18 cellular contexts compared by ENCODE assay signal in the genomic region with DNA sequence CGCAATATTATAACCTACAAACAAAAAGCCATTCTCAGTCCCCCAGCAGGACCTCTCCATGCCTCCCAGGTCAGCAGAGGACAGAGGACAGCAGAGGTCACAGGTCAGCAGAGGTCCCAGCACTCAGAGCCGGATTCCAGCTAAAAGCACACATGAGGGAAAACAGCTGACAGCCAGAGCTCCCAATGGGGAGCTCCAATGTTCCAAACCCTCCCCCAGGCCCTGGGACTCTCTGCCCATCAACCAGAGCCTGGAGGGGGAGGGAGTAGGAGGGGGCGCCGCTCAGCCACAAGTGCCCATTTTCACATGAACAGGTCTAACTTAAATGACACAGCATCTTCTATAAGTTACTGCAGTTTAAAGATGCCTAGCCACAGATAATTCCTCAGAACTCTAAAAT.
DNase-seq lines count a peak whose midpoint lies in the region; ATAC-seq, FAIRE-seq and TF ChIP-seq lines count a peak whose summit lies in the region.
"Had no signal": no experiment of that assay in that cellular context is flagged by ENCODE, and none has a peak within 500 bp of the region (broad histone marks: within the 10 kb centered on the region; RNA-seq: fewer than 3 reads in every experiment).

No MANE protein-coding gene starts in this region.

- H3K27ac ChIP-seq in pancreas (no peak overlapping the region), upper lobe of left lung (no peak overlapping the region)
- H3K27ac ChIP-seq: 22Rv1, left lung, tibial artery, WERI-Rb-1 had no signal

- H3K36me3 ChIP-seq in H7 (replicated peaks; ENCODE audit: control insufficient read depth, insufficient read depth, low read length) (no peaks in the 10 kb centered on the region; the same call in 1 of the 2 replicates), pancreas (no peaks in the 10 kb centered on the region), upper lobe of left lung (peaks cover 0 to 16% (median 5%) of the 10 kb centered on the region in 4 donors)
- H3K36me3 ChIP-seq: tibial artery, WERI-Rb-1 had no signal

- no peaks in the 10 kb centered on the region for H3K9me3 Mint-ChIP-seq in brain
- H3K9me3 Mint-ChIP-seq in mesothelial cell of epicardium: no peaks in the 10 kb centered on the region

- no peak for ATAC-seq in GM18517 (IDR thresholded peaks at IDR 0.05; ENCODE audit: unreplicated experiment)
- ATAC-seq in pancreas: no peak
- ATAC-seq in upper lobe of left lung (ENCODE audit: low FRiP score in 2 of 2): no peak
- ATAC-seq: left lung had no signal

- H3K27ac Mint-ChIP-seq in brain (peak overlapping the region in 4 of 5 experiments; percentile 43 to 70 (median 56)), mesothelial cell of epicardium (peak overlapping the region; percentile 44)

- no peak for TF ChIP-seq EP300 in upper lobe of left lung (IDR thresholded peaks at IDR 0.05)

- TF ChIP-seq POLR2A in upper lobe of left lung (IDR thresholded peaks at IDR 0.05): no peak

- H3K4me1 Mint-ChIP-seq in brain (peaks cover 84% of the 10 kb centered on the region), mesothelial cell of epicardium (peaks cover 53% of the 10 kb centered on the region)

- H3K9me3 ChIP-seq in pancreas: no peaks in the 10 kb centered on the region
- no peaks in the 10 kb centered on the region for H3K9me3 ChIP-seq in upper lobe of left lung
- H3K9me3 ChIP-seq: left lung, tibial artery had no signal

- H3K4me1 ChIP-seq in pancreas (peaks cover 48 to 69% (median 64%) of the 10 kb centered on the region in 3 donors), upper lobe of left lung (peaks cover 53 to 78% (median 64%) of the 10 kb centered on the region in 4 donors)

- peak; percentile 60 for DNase-seq in DMS 273 (lab: John Stamatoyannopoulos, UW; ENCODE audit: unreplicated experiment)
- no peak for DNase-seq in DMS 273 treated with DMSO at 0.1 percent for 48 hours (lab: John Stamatoyannopoulos, UW)
- peak; percentile 83 for DNase-seq in H7
- DNase-seq in mesothelial cell of epicardium (ENCODE audit: low spot score in 2 of 2, unreplicated experiment in 2 of 2): no peak
- DNase-seq in pancreas: no peak
- no peak for DNase-seq in upper lobe of left lung
- DNase-seq: activated T-cell treated with anti-CD3 and anti-CD28 coated beads, Interleukin-2, amount 50 U/mL, for 48 hours; left lung; NCI-H146; NCI-H774; occipital lobe; SIG-M5; tibial artery; WERI-Rb-1 had no signal

- intact Hi-C loops in pancreas (cut with DNase I): no loop called here

- WGBS in pancreas, 2 donors: 40 to 41% methylated on average over 4 of the region's 4 CpGs
- 65 to 78% methylated on average over 4 of the region's 4 CpGs for WGBS in upper lobe of left lung, 2 donors

- H3K27me3 ChIP-seq in H7 (ENCODE audit: control insufficient read depth, insufficient read depth, low read length): no peaks in the 10 kb centered on the region
- no peaks in the 10 kb centered on the region for H3K27me3 ChIP-seq in pancreas
- no peaks in the 10 kb centered on the region for H3K27me3 ChIP-seq in upper lobe of left lung
- H3K27me3 ChIP-seq: left lung, tibial artery had no signal

- no peak for FAIRE-seq in pancreas (lab: Jason Lieb, UNC)
- FAIRE-seq: endometrium had no signal

- no peak overlapping the region for H3K4me3 ChIP-seq in H7 (ENCODE audit: insufficient read depth, low read depth, low read length)
- H3K4me3 ChIP-seq in pancreas: no peak overlapping the region
- no peak overlapping the region for H3K4me3 ChIP-seq in upper lobe of left lung
- H3K4me3 ChIP-seq: left lung, tibial artery had no signal

- peak overlapping the region in 1 of 5 experiments; percentile 49 for H3K4me3 Mint-ChIP-seq in brain
- no peak overlapping the region for H3K4me3 Mint-ChIP-seq in mesothelial cell of epicardium

- H3K36me3 Mint-ChIP-seq in brain (peaks cover 29% of the 10 kb centered on the region), mesothelial cell of epicardium (peaks cover 7% of the 10 kb centered on the region)

- H3K27me3 Mint-ChIP-seq in brain (no peaks in the 10 kb centered on the region), mesothelial cell of epicardium (ENCODE audit: low read depth) (no peaks in the 10 kb centered on the region)

- TF ChIP-seq CTCF in brain (conservative IDR thresholded peaks at IDR 0.05) (no peak), mesothelial cell of epicardium (IDR thresholded peaks at IDR 0.05; ENCODE audit: unreplicated experiment) (no peak), pancreas (IDR thresholded peaks at IDR 0.05) (no peak), upper lobe of left lung (IDR thresholded peaks at IDR 0.05) (no peak)

Comparison
In these comparisons a context has a peak if more than half of its experiments do, and no peak if none do; other contexts are left out.
1. DNase-seq: peak in DMS 273 (single experiment) and H7 (single experiment); none in DMS 273 treated with DMSO at 0.1 percent for 48 hours (single experiment), mesothelial cell of epicardium (0 of 2), pancreas (0 of 6) and upper lobe of left lung (0 of 2).